Comparison of ENCODE assay signal across 11 cellular contexts in the genomic region with DNA sequence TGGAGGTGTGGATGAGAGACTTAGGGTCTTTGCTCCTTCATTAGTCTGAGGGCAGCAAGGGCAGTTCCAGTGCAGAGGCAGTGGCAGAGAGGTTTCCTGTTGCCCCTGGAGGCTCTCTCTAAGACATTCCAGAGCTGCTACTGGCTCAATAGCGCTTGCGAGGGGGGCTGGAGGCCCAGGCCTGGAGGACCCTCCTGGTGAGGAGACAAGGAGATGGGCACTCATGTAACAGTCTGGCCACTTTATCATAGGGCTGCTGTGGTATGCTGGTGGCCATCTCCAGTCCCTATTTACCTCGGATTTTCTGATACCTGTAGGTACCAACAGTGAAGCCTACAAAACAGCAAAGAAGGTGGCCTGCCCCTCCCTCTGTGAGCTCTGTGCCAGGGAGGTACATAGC. TPM values are rescaled to one million over a fixed set of nuclear protein-coding genes. Genes with fewer than 3 reads are reported as not detected.
"Had no signal": no experiment of that assay in that cellular context is flagged by ENCODE, and none has a peak within 500 bp of the region (broad histone marks: within the 10 kb centered on the region; RNA-seq: fewer than 3 reads in every experiment).

No MANE protein-coding gene starts in this region.

- ATAC-seq: GM23338, HCT116 had no signal

- H3K36me3 ChIP-seq: HAP-1 had no signal

- H2AFZ ChIP-seq: GM23248, GM23338 had no signal

- FAIRE-seq: H54 had no signal

- H3K4me3 ChIP-seq: GM23248, GM23338, HAP-1 had no signal

- H3K27ac ChIP-seq: GM23248 had no signal

- DNase-seq: GM23248, GOT3, H7, H9, HCEC 1CT, HFFc6 had no signal

- H3K4me2 ChIP-seq: GM23338 had no signal

- H3K9ac ChIP-seq: GM23248 had no signal

RNA-seq across cellular contexts. Expression of gene CLEC2A, which starts 12.7 kb away (rescaled TPM):
- total RNA-seq: GM23248, GM23338, H4, H7, HFFc6 had no signal
- polyA plus RNA-seq: GM23248, GM23338 had no signal

RNA-seq across cellular contexts. Expression of gene KLRF2, which starts 38.2 kb away (rescaled TPM):
- total RNA-seq: GM23248, GM23338, H4, H7, H9, HFFc6 had no signal
- polyA plus RNA-seq: GM23248, GM23338 had no signal

RNA-seq across cellular contexts. Expression of gene CLEC2B, which starts 50.3 kb away (rescaled TPM):
- total RNA-seq: GM23338, H7, H9, HFFc6 had no signal
- polyA plus RNA-seq: GM23338 had no signal

RNA-seq across cellular contexts. Expression of gene CLEC12A, which starts 51.8 kb away (rescaled TPM):
- total RNA-seq: GM23248, GM23338, H4, H7, H9, HFFc6 had no signal
- polyA plus RNA-seq: GM23248, GM23338 had no signal
